In genomic region chr3:195531683-195532082, GRCh38 we compare ENCODE assay signal across 18 cellular contexts. TPM values are rescaled to one million over a fixed set of nuclear protein-coding genes. Genes with fewer than 3 reads are reported as not detected.
DNase-seq lines count a peak whose midpoint lies in the region; ATAC-seq and TF ChIP-seq lines count a peak whose summit lies in the region.
"Had no signal": no experiment of that assay in that cellular context is flagged by ENCODE, and none has a peak within 500 bp of the region (broad histone marks: within the 10 kb centered on the region; RNA-seq: fewer than 3 reads in every experiment).

No MANE protein-coding gene starts in this region.

- peak overlapping the region; percentile 16 for H3K27ac ChIP-seq in CD4-positive, alpha-beta T cell (ENCODE audit: low read depth, low read length)
- H3K27ac ChIP-seq in naive thymus-derived CD4-positive, alpha-beta T cell (ENCODE audit: low read depth, low read length): peak overlapping the region; percentile 56
- no peak overlapping the region for H3K27ac ChIP-seq in A673 (ENCODE audit: low read depth, low read length, poor library complexity, severe bottlenecking)
- H3K27ac ChIP-seq: BLaER1 treated with 17β-estradiol and CSF1 and Interleukin-3, amounts not matched to agents 10 nM and 100 nM had no signal

- no peak for TF ChIP-seq CTCF in CD4-positive, alpha-beta T cell (IDR thresholded peaks at IDR 0.05)
- TF ChIP-seq CTCF in A673 (conservative IDR thresholded peaks at IDR 0.05; ENCODE audit: low read depth, low read length): no peak

- no peaks in the 10 kb centered on the region for H3K27me3 ChIP-seq in CD4-positive, alpha-beta T cell (ENCODE audit: control insufficient read depth, insufficient read depth, low read length)
- no peaks in the 10 kb centered on the region for H3K27me3 ChIP-seq in naive thymus-derived CD4-positive, alpha-beta T cell (ENCODE audit: control insufficient read depth in 2 of 2, insufficient read depth in 2 of 2, low read length in 2 of 2)
- H3K27me3 ChIP-seq in A673 (replicated peaks; ENCODE audit: insufficient read depth, low read depth, low read length, poor library complexity): no peaks in the 10 kb centered on the region
- H3K27me3 ChIP-seq: BLaER1 treated with 17β-estradiol and CSF1 and Interleukin-3, amounts not matched to agents 10 nM and 100 nM; MG63 had no signal

- peak overlapping the region; percentile 10 for H3K27ac Mint-ChIP-seq in activated CD4-positive, alpha-beta memory T cell treated with anti-CD3 and anti-CD28 coated beads for 36 hours
- no peak overlapping the region for H3K27ac Mint-ChIP-seq in activated CD4-positive, alpha-beta memory T cell treated with anti-CD3 and anti-CD28 coated beads, Interleukin-2, amount 10 ng/mL, durations not matched to agents 7 days and 5 days
- H3K27ac Mint-ChIP-seq in CD4-positive, alpha-beta T cell: peak overlapping the region; percentile 62
- H3K27ac Mint-ChIP-seq in T-cell: peak overlapping the region; percentile 1 to 51
- peak overlapping the region in 8 of 9 donors; percentile 12 to 91 (median 76) for H3K27ac Mint-ChIP-seq in naive thymus-derived CD4-positive, alpha-beta T cell

- H3K27me3 Mint-ChIP-seq in activated CD4-positive, alpha-beta memory T cell treated with anti-CD3 and anti-CD28 coated beads for 36 hours: no peaks in the 10 kb centered on the region
- no peaks in the 10 kb centered on the region for H3K27me3 Mint-ChIP-seq in activated CD4-positive, alpha-beta memory T cell treated with anti-CD3 and anti-CD28 coated beads, Interleukin-2, amount 10 ng/mL, durations not matched to agents 7 days and 5 days
- no peaks in the 10 kb centered on the region for H3K27me3 Mint-ChIP-seq in CD4-positive, alpha-beta T cell
- no peaks in the 10 kb centered on the region for H3K27me3 Mint-ChIP-seq in T-cell
- H3K27me3 Mint-ChIP-seq in naive thymus-derived CD4-positive, alpha-beta T cell: no peaks in the 10 kb centered on the region

- H3K4me3 ChIP-seq in naive thymus-derived CD4-positive, alpha-beta T cell (ENCODE audit: low read length): no peak overlapping the region
- no peak overlapping the region for H3K4me3 ChIP-seq in A673 (ENCODE audit: low read depth, low read length, poor library complexity, severe bottlenecking)
- H3K4me3 ChIP-seq: BLaER1 treated with 17β-estradiol and CSF1 and Interleukin-3, amounts not matched to agents 10 nM and 100 nM; MG63 had no signal

- CTCF ChIA-PET in activated CD4-positive, alpha-beta memory T cell treated with anti-CD3 and anti-CD28 coated beads for 36 hours (lab: Charles Lee): interaction anchor here (2.6 to 4.1 kb wide), 3 partner anchors 9 to 261 kb away, joined by 10 to 17 read pairs (median 16); partner anchors contain the start of genes PPP1R2 and XXYLT1
- CTCF ChIA-PET in activated CD4-positive, alpha-beta memory T cell treated with anti-CD3 and anti-CD28 coated beads, Interleukin-2, amount 10 ng/mL, durations not matched to agents 7 days and 5 days (lab: Charles Lee): interaction anchor here (0.6 to 4.1 kb wide), 2 partner anchors 11 to 260 kb away, joined by 3 to 20 read pairs; partner anchors contain the start of gene XXYLT1
- CTCF ChIA-PET in CD4-positive, alpha-beta T cell (lab: Charles Lee): interaction anchor here (1.7 kb wide), 1 partner anchor 11 kb away, joined by 5 read pairs; the partner anchor contains the start of gene PPP1R2
- CTCF ChIA-PET in T-cell (lab: Charles Lee) (interaction anchor here (0.8 to 1.1 kb wide), 2 partner anchors 16 to 261 kb away, joined by 3 to 5 read pairs; partner anchors contain the start of gene XXYLT1 (in 1 of the 2)), A673 (lab: Charles Lee) (no interaction called here)
- CTCF ChIA-PET in naive thymus-derived CD4-positive, alpha-beta T cell (lab: Charles Lee): interaction anchor here (0.6 kb wide), 1 partner anchor 318 kb away, joined by 3 read pairs; no protein-coding TSS in a partner anchor

- intact Hi-C loops in activated CD4-positive, alpha-beta memory T cell treated with anti-CD3 and anti-CD28 coated beads for 36 hours (cut with micrococcal nuclease): loop anchor here (10.0 kb wide), 1 partner anchor 127 kb away; no protein-coding TSS in a partner anchor
- intact Hi-C loops in CD4-positive, alpha-beta T cell (cut with DNase I, micrococcal nuclease): no loop called here
- intact Hi-C loops in naive thymus-derived CD4-positive, alpha-beta T cell (cut with micrococcal nuclease): loop anchor here in 1 of 2 donors (1.0 to 10.0 kb wide), 2 partner anchors 9 to 1137 kb away; partner anchors contain the start of gene GP5
- intact Hi-C loops in A673 (cut with micrococcal nuclease; ENCODE audit: unreplicated experiment): no loop called here

- peaks cover 64% of the 10 kb centered on the region for H3K4me1 Mint-ChIP-seq in activated CD4-positive, alpha-beta memory T cell treated with anti-CD3 and anti-CD28 coated beads for 36 hours (ENCODE audit: low read depth)
- H3K4me1 Mint-ChIP-seq in activated CD4-positive, alpha-beta memory T cell treated with anti-CD3 and anti-CD28 coated beads, Interleukin-2, amount 10 ng/mL, durations not matched to agents 7 days and 5 days: peaks cover 38% of the 10 kb centered on the region
- H3K4me1 Mint-ChIP-seq in CD4-positive, alpha-beta T cell (ENCODE audit: low read depth): peaks cover 80% of the 10 kb centered on the region
- H3K4me1 Mint-ChIP-seq in T-cell: peaks cover 82 to 85% (median 83%) of the 10 kb centered on the region in 3 donors
- peaks cover 42 to 95% (median 84%) of the 10 kb centered on the region in 7 donors for H3K4me1 Mint-ChIP-seq in naive thymus-derived CD4-positive, alpha-beta T cell

- no peak for DNase-seq in activated CD4-positive, alpha-beta memory T cell treated with anti-CD3 and anti-CD28 coated beads for 36 hours
- DNase-seq in activated CD4-positive, alpha-beta memory T cell treated with anti-CD3 and anti-CD28 coated beads, Interleukin-2, amount 10 ng/mL, durations not matched to agents 7 days and 5 days: no peak
- DNase-seq in CD4-positive, alpha-beta T cell: no peak
- DNase-seq in T-cell: no peak
- no peak for DNase-seq in naive thymus-derived CD4-positive, alpha-beta T cell
- DNase-seq in NCI-H187 (lab: John Stamatoyannopoulos, UW): no peak
- DNase-seq in A673 (ENCODE audit: low spot score): no peak
- DNase-seq: Caco-2, DMS153, H7, MG63, NCI-H1092 treated with DMSO at 0.1 percent for 48 hours, NCI-H1694, NCI-H526 treated with DMSO at 0.1 percent for 48 hours, SIG-M5 had no signal

- H3K4me1 ChIP-seq in naive thymus-derived CD4-positive, alpha-beta T cell (ENCODE audit: control insufficient read depth in 2 of 2, insufficient read depth in 2 of 2, low read length in 2 of 2): peaks cover 45 to 60% of the 10 kb centered on the region in 2 donors
- H3K4me1 ChIP-seq in A673 (ENCODE audit: insufficient read depth, low read length, poor library complexity, severe bottlenecking): peaks cover 6% of the 10 kb centered on the region
- H3K4me1 ChIP-seq: BLaER1 treated with 17β-estradiol and CSF1 and Interleukin-3, amounts not matched to agents 10 nM and 100 nM; Caco-2 had no signal

- BruUV-seq in A673 (replicated peaks; lab: Mats Ljungman, UMichigan): no TSS peak

- POLR2A ChIA-PET in activated CD4-positive, alpha-beta memory T cell treated with anti-CD3 and anti-CD28 coated beads for 36 hours (lab: Charles Lee): no interaction called here
- POLR2A ChIA-PET in activated CD4-positive, alpha-beta memory T cell treated with anti-CD3 and anti-CD28 coated beads, Interleukin-2, amount 10 ng/mL, durations not matched to agents 7 days and 5 days (lab: Charles Lee): interaction anchor here (0.7 kb wide), 1 partner anchor 260 kb away, joined by 3 read pairs; the partner anchor contains the start of gene XXYLT1
- POLR2A ChIA-PET in CD4-positive, alpha-beta T cell (lab: Charles Lee): interaction anchor here (3.4 kb wide), 1 partner anchor 11 kb away, joined by 28 read pairs; the partner anchor contains the start of gene PPP1R2
- POLR2A ChIA-PET in T-cell (lab: Charles Lee) (no interaction called here), A673 (lab: Charles Lee; ENCODE audit: low non-redundant PET) (no interaction called here)
- POLR2A ChIA-PET in naive thymus-derived CD4-positive, alpha-beta T cell (lab: Charles Lee): interaction anchor here (3.3 to 4.0 kb wide), 2 partner anchors 11 to 19 kb away, joined by 15 to 21 read pairs; partner anchors contain the start of gene PPP1R2

- H3K4me3 Mint-ChIP-seq in activated CD4-positive, alpha-beta memory T cell treated with anti-CD3 and anti-CD28 coated beads for 36 hours: no peak overlapping the region
- H3K4me3 Mint-ChIP-seq in activated CD4-positive, alpha-beta memory T cell treated with anti-CD3 and anti-CD28 coated beads, Interleukin-2, amount 10 ng/mL, durations not matched to agents 7 days and 5 days: no peak overlapping the region
- H3K4me3 Mint-ChIP-seq in CD4-positive, alpha-beta T cell: no peak overlapping the region
- peak overlapping the region in 1 of 3 donors; percentile 64 for H3K4me3 Mint-ChIP-seq in T-cell
- peak overlapping the region in 8 of 10 donors; percentile 21 to 98 (median 58) for H3K4me3 Mint-ChIP-seq in naive thymus-derived CD4-positive, alpha-beta T cell

- H3K9me3 ChIP-seq in CD4-positive, alpha-beta T cell (ENCODE audit: control insufficient read depth, low read length): no peaks in the 10 kb centered on the region
- H3K9me3 ChIP-seq in naive thymus-derived CD4-positive, alpha-beta T cell (ENCODE audit: control insufficient read depth in 2 of 3, low read length in 3 of 3): no peaks in the 10 kb centered on the region
- H3K9me3 ChIP-seq in A673 (ENCODE audit: low read depth, low read length, poor library complexity, severe bottlenecking): no peaks in the 10 kb centered on the region
- H3K9me3 ChIP-seq: BLaER1 treated with 17β-estradiol and CSF1 and Interleukin-3, amounts not matched to agents 10 nM and 100 nM; Caco-2; MG63 had no signal

- H3K36me3 Mint-ChIP-seq in activated CD4-positive, alpha-beta memory T cell treated with anti-CD3 and anti-CD28 coated beads for 36 hours: peaks cover 31% of the 10 kb centered on the region
- H3K36me3 Mint-ChIP-seq in activated CD4-positive, alpha-beta memory T cell treated with anti-CD3 and anti-CD28 coated beads, Interleukin-2, amount 10 ng/mL, durations not matched to agents 7 days and 5 days (ENCODE audit: low read depth): peaks cover 46% of the 10 kb centered on the region
- H3K36me3 Mint-ChIP-seq in CD4-positive, alpha-beta T cell (ENCODE audit: low read depth): peaks cover 81% of the 10 kb centered on the region
- H3K36me3 Mint-ChIP-seq in T-cell: peaks cover 37% of the 10 kb centered on the region
- H3K36me3 Mint-ChIP-seq in naive thymus-derived CD4-positive, alpha-beta T cell: peaks cover 4 to 34% (median 26%) of the 10 kb centered on the region in 5 donors

- no peak for ATAC-seq in CD4-positive, alpha-beta T cell (ENCODE audit: poor library complexity)
- ATAC-seq in T-cell (replicated peaks in 1 of 4): no peak
- ATAC-seq in naive thymus-derived CD4-positive, alpha-beta T cell: no peak
- no peak for ATAC-seq in HG02763 (IDR thresholded peaks at IDR 0.05; ENCODE audit: unreplicated experiment)
- ATAC-seq: HepG2 had no signal

- H3K36me3 ChIP-seq in naive thymus-derived CD4-positive, alpha-beta T cell (ENCODE audit: control insufficient read depth in 2 of 3, insufficient read depth in 3 of 3, low read length in 3 of 3): peaks cover 0 to 8% (median 5%) of the 10 kb centered on the region in 3 experiments
- no peaks in the 10 kb centered on the region for H3K36me3 ChIP-seq in A673 (ENCODE audit: insufficient read depth, low read length, poor library complexity, severe bottlenecking)
- H3K36me3 ChIP-seq: MG63 had no signal

- no peaks in the 10 kb centered on the region for H3K9me3 Mint-ChIP-seq in activated CD4-positive, alpha-beta memory T cell treated with anti-CD3 and anti-CD28 coated beads for 36 hours
- H3K9me3 Mint-ChIP-seq in activated CD4-positive, alpha-beta memory T cell treated with anti-CD3 and anti-CD28 coated beads, Interleukin-2, amount 10 ng/mL, durations not matched to agents 7 days and 5 days: no peaks in the 10 kb centered on the region
- no peaks in the 10 kb centered on the region for H3K9me3 Mint-ChIP-seq in CD4-positive, alpha-beta T cell
- H3K9me3 Mint-ChIP-seq in T-cell: no peaks in the 10 kb centered on the region
- no peaks in the 10 kb centered on the region for H3K9me3 Mint-ChIP-seq in naive thymus-derived CD4-positive, alpha-beta T cell

RNA-seq across cellular contexts. Expression of gene PPP1R2, which starts 11.4 kb away (rescaled TPM):
- total RNA-seq in activated CD4-positive, alpha-beta memory T cell treated with anti-CD3 and anti-CD28 coated beads for 36 hours: 100 to 1,000 TPM; 101 to 105 TPM
- total RNA-seq in activated CD4-positive, alpha-beta memory T cell treated with anti-CD3 and anti-CD28 coated beads, Interleukin-2, amount 10 ng/mL, durations not matched to agents 7 days and 5 days: 10 to 100 TPM; 75.0 to 81.8 TPM
- 100 to 1,000 TPM; 205 to 210 TPM for total RNA-seq in CD4-positive, alpha-beta T cell
- total RNA-seq in T-cell (100 to 1,000 TPM; 113 to 154 (median 123) TPM), A673 (2021) (45.5 and 46.2 TPM in 2 replicates)
- 100 to 1,000 TPM in 4 of 5 experiments, 10 to 100 TPM in 1; 76.1 to 160 (median 150) TPM for total RNA-seq in naive thymus-derived CD4-positive, alpha-beta T cell
- 100 to 1,000 TPM; 299 to 329 TPM for polyA plus RNA-seq in naive thymus-derived CD4-positive, alpha-beta T cell

RNA-seq across cellular contexts. Expression of gene APOD, which starts 52.1 kb away (rescaled TPM):
- under 1 TPM; 0.48 to 0.59 TPM for total RNA-seq in activated CD4-positive, alpha-beta memory T cell treated with anti-CD3 and anti-CD28 coated beads for 36 hours
- not detected for total RNA-seq in activated CD4-positive, alpha-beta memory T cell treated with anti-CD3 and anti-CD28 coated beads, Interleukin-2, amount 10 ng/mL, durations not matched to agents 7 days and 5 days
- not detected for total RNA-seq in CD4-positive, alpha-beta T cell
- total RNA-seq in T-cell (under 1 TPM in 1 of 5 donors, not detected in 4; 0.55 TPM), A673 (2021) (0.50 TPM in 1 of 2 replicates, not detected in the other)
- under 1 TPM in 1 of 5 experiments, not detected in 4; 0.56 TPM for total RNA-seq in naive thymus-derived CD4-positive, alpha-beta T cell
- not detected for polyA plus RNA-seq in naive thymus-derived CD4-positive, alpha-beta T cell
- total RNA-seq: H7, HepG2 had no signal
- polyA plus RNA-seq: HepG2 had no signal

Comparison
In these comparisons a context has a peak if more than half of its experiments do, and no peak if none do; other contexts are left out.
1. POLR2A ChIA-PET loops: an anchor here in activated CD4-positive, alpha-beta memory T cell treated with anti-CD3 and anti-CD28 coated beads, Interleukin-2, amount 10 ng/mL, durations not matched to agents 7 days and 5 days (0.7 kb wide), CD4-positive, alpha-beta T cell (3.4 kb wide) and naive thymus-derived CD4-positive, alpha-beta T cell (3.3 to 4.0 kb wide); none called in activated CD4-positive, alpha-beta memory T cell treated with anti-CD3 and anti-CD28 coated beads for 36 hours, T-cell and A673.
2. H3K4me3 Mint-ChIP-seq: peak in naive thymus-derived CD4-positive, alpha-beta T cell (8 of 10); none in activated CD4-positive, alpha-beta memory T cell treated with anti-CD3 and anti-CD28 coated beads for 36 hours (single experiment), activated CD4-positive, alpha-beta memory T cell treated with anti-CD3 and anti-CD28 coated beads, Interleukin-2, amount 10 ng/mL, durations not matched to agents 7 days and 5 days (single experiment) and CD4-positive, alpha-beta T cell (single experiment).